Comparison of ENCODE assay signal across 25 cellular contexts in the genomic region with DNA sequence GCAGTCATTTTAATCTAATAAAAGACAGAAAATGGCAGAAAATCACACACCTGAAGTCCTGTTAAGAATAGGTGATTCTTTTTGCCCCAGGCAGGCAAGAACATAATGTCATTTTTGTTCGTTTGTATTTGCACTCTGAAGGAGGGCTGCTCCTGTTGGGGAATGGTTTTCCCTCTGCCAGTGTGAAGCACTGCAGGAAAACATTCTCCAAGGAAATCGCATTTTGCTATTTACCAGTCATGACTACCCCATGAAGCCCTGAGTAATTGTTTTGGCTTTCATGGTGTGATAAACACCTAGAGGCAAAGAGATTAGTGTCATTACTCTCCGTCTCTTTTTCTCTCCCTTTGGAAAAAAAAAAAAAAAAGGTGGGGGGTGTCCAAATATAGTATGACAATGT.
"Had no signal": no experiment of that assay in that cellular context is flagged by ENCODE, and none has a peak within 500 bp of the region (broad histone marks: within the 10 kb centered on the region; RNA-seq: fewer than 3 reads in every experiment).

No MANE protein-coding gene starts in this region.

- H3K4me3 ChIP-seq: esophagus squamous epithelium, left ventricle myocardium inferior, lung, mucosa of descending colon, right lobe of liver, tibial nerve had no signal

- H3K9me3 Mint-ChIP-seq: activated CD4-positive, alpha-beta memory T cell treated with anti-CD3 and anti-CD28 coated beads for 36 hours; activated CD4-positive, alpha-beta T cell treated with anti-CD3 and anti-CD28 coated beads, Interleukin-2, amount 10 ng/mL, durations not matched to agents 24 days and 14 days; activated naive CD4-positive, alpha-beta T cell treated with anti-CD3 and anti-CD28 coated beads for 36 hours; activated naive CD8-positive, alpha-beta T cell treated with anti-CD3 and anti-CD28 coated beads, Interleukin-2, amount 10 ng/mL, durations not matched to agents 7 days and 5 days; activated T-helper 1 cell treated with anti-CD3 and anti-CD28 coated beads, Interleukin-12 subunit alpha, Interleukin-12 subunit beta, Interleukin-2, Interleukin-4 antibody, amounts not matched to agents 30 ng/mL and 10 ng/mL and 1 ng/mL, durations not matched to agents 14 hours and 24 hours and 36 hours; dendritic cell treated with granulocyte-macrophage colony-stimulating factor and Interleukin-4, amounts not matched to agents 40 ng/mL and 50 ng/mL, for 4 days; natural killer cell treated with Interleukin-12 subunit alpha and Interleukin-12 subunit beta and Interleukin-15 and Interleukin-18, amount 100 ng/mL, for 72 hours had no signal

- H3K4me3 Mint-ChIP-seq: activated CD4-positive, alpha-beta memory T cell treated with anti-CD3 and anti-CD28 coated beads for 36 hours; activated CD4-positive, alpha-beta T cell treated with anti-CD3 and anti-CD28 coated beads, Interleukin-2, amount 10 ng/mL, durations not matched to agents 24 days and 14 days; activated naive CD4-positive, alpha-beta T cell treated with anti-CD3 and anti-CD28 coated beads for 36 hours; activated naive CD8-positive, alpha-beta T cell treated with anti-CD3 and anti-CD28 coated beads, Interleukin-2, amount 10 ng/mL, durations not matched to agents 7 days and 5 days; activated T-helper 1 cell treated with anti-CD3 and anti-CD28 coated beads, Interleukin-12 subunit alpha, Interleukin-12 subunit beta, Interleukin-2, Interleukin-4 antibody, amounts not matched to agents 30 ng/mL and 10 ng/mL and 1 ng/mL, durations not matched to agents 14 hours and 24 hours and 36 hours; dendritic cell treated with granulocyte-macrophage colony-stimulating factor and Interleukin-4, amounts not matched to agents 40 ng/mL and 50 ng/mL, for 4 days; natural killer cell treated with Interleukin-12 subunit alpha and Interleukin-12 subunit beta and Interleukin-15 and Interleukin-18, amount 100 ng/mL, for 72 hours had no signal

- H3K4me1 ChIP-seq: esophagus squamous epithelium, left ventricle myocardium inferior, right lobe of liver, tibial nerve had no signal

- H3K27ac ChIP-seq: brain microvascular endothelial cell, epithelial cell of prostate, esophagus squamous epithelium, left ventricle myocardium inferior, neutrophil, right lobe of liver, tibial nerve, WERI-Rb-1 had no signal

- H3K36me3 ChIP-seq: brain microvascular endothelial cell, esophagus squamous epithelium, left ventricle myocardium inferior, neutrophil, right lobe of liver, tibial nerve, WERI-Rb-1 had no signal

- H3K36me3 Mint-ChIP-seq: activated CD4-positive, alpha-beta memory T cell treated with anti-CD3 and anti-CD28 coated beads for 36 hours; activated naive CD8-positive, alpha-beta T cell treated with anti-CD3 and anti-CD28 coated beads, Interleukin-2, amount 10 ng/mL, durations not matched to agents 7 days and 5 days; natural killer cell treated with Interleukin-12 subunit alpha and Interleukin-12 subunit beta and Interleukin-15 and Interleukin-18, amount 100 ng/mL, for 72 hours had no signal

- H3K27me3 ChIP-seq: brain microvascular endothelial cell, right lobe of liver, tibial nerve had no signal

- H3K27ac Mint-ChIP-seq: activated CD4-positive, alpha-beta memory T cell treated with anti-CD3 and anti-CD28 coated beads for 36 hours; activated CD4-positive, alpha-beta T cell treated with anti-CD3 and anti-CD28 coated beads, Interleukin-2, amount 10 ng/mL, durations not matched to agents 24 days and 14 days; activated naive CD4-positive, alpha-beta T cell treated with anti-CD3 and anti-CD28 coated beads for 36 hours; activated naive CD8-positive, alpha-beta T cell treated with anti-CD3 and anti-CD28 coated beads, Interleukin-2, amount 10 ng/mL, durations not matched to agents 7 days and 5 days; activated T-helper 1 cell treated with anti-CD3 and anti-CD28 coated beads, Interleukin-12 subunit alpha, Interleukin-12 subunit beta, Interleukin-2, Interleukin-4 antibody, amounts not matched to agents 30 ng/mL and 10 ng/mL and 1 ng/mL, durations not matched to agents 14 hours and 24 hours and 36 hours; dendritic cell treated with granulocyte-macrophage colony-stimulating factor and Interleukin-4, amounts not matched to agents 40 ng/mL and 50 ng/mL, for 4 days; natural killer cell treated with Interleukin-12 subunit alpha and Interleukin-12 subunit beta and Interleukin-15 and Interleukin-18, amount 100 ng/mL, for 72 hours had no signal

- DNase-seq: activated CD4-positive, alpha-beta memory T cell treated with anti-CD3 and anti-CD28 coated beads for 36 hours; activated CD4-positive, alpha-beta T cell treated with anti-CD3 and anti-CD28 coated beads, Interleukin-2, amount 10 ng/mL, durations not matched to agents 24 days and 14 days; activated CD4-positive, CD25-positive, alpha-beta regulatory T cell treated with anti-CD3 and anti-CD28 coated beads, Interleukin-2, amount 50 U/mL, for 72 hours; activated CD8-positive, alpha-beta memory T cell treated with anti-CD3 and anti-CD28 coated beads, Interleukin-2, amount 50 U/mL, for 4 hours; activated effector memory CD4-positive, alpha-beta T cell treated with anti-CD3 and anti-CD28 coated beads, Interleukin-2, amount 50 U/mL, for 16 hours; activated naive CD4-positive, alpha-beta T cell treated with anti-CD3 and anti-CD28 coated beads for 36 hours; activated naive CD8-positive, alpha-beta T cell treated with anti-CD3 and anti-CD28 coated beads, Interleukin-2, amount 10 ng/mL, durations not matched to agents 7 days and 5 days; activated T-cell treated with anti-CD3 and anti-CD28 coated beads, Interleukin-2, amount 50 U/mL, for 1 hour; brain microvascular endothelial cell; central memory CD4-positive, alpha-beta T cell; esophagus squamous epithelium; left ventricle myocardium inferior; mucosa of descending colon; right lobe of liver; stimulated activated CD4-positive, alpha-beta T cell treated with anti-CD3 and anti-CD28 coated beads, Interleukin-2, amount 100 ng/mL, for 48 hours; stimulated activated naive CD4-positive, alpha-beta T cell treated with Interleukin-2 at 50 U/mL for 16 hours; T1000; WERI-Rb-1 had no signal

- H3K4me1 Mint-ChIP-seq: activated CD4-positive, alpha-beta T cell treated with anti-CD3 and anti-CD28 coated beads, Interleukin-2, amount 10 ng/mL, durations not matched to agents 24 days and 14 days; activated naive CD8-positive, alpha-beta T cell treated with anti-CD3 and anti-CD28 coated beads, Interleukin-2, amount 10 ng/mL, durations not matched to agents 7 days and 5 days had no signal

- H3K9me3 ChIP-seq: esophagus squamous epithelium, left ventricle myocardium inferior, mucosa of descending colon, neutrophil, right lobe of liver, tibial nerve had no signal
